In the genomic region with DNA sequence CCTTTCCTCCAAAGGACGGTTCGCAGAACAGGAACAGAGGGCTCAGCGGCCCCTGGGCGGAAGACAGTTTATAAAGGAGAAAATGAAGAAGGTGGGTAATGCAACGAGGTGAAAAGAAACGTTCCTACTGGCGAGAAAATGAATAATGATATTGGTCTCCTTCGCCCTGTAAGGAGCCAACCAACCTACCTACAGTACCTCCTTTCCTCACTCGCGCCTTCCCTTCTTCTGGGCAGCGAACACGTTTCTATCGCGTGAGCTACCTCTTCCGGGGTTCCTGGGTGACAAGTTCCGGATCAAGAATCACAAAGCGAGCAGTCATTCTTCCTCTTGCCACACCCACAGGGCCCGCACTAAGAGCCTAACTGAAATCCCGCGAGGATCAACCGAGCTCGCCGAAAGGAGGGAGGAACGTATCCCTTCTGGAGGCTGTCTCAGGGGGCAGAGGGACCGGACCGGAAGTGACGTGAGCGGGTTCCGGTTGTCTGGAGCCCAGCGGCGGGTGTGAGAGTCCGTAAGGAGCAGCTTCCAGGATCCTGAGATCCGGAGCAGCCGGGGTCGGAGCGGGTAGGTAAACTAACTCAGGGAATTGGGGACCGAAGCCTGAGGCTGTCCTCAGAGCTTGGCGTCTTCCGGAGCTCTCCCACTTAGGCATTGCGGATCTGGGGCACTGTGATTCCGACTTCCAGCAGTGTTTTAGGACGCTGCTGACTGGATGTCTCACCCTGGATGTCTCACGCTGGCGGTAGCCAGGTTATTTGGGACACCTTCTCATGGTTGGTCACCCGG, we compare ENCODE assay signal across 1 cellular context.
TF ChIP-seq lines count a peak whose summit lies in the region.

Gene PTRH2 (minus strand): TSS at position 249 of the 789 bp plus-strand sequence. CDS start 9,452 bp downstream, outside the sequence.
Gene VMP1 (plus strand): TSS at position 473 of the 789 bp plus-strand sequence. CDS start 23,793 bp downstream, outside the sequence.

TF ChIP-seq in HepG2, 621 proteins besides CTCF, POLR2A, EP300 and RAD21 (continued from another document and continues in another):
- TF ChIP-seq, protein P1, sequence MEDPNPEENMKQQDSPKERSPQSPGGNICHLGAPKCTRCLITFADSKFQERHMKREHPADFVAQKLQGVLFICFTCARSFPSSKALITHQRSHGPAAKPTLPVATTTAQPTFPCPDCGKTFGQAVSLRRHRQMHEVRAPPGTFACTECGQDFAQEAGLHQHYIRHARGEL (CRISPR knock-in tag; IDR thresholded peaks at IDR 0.05): 0 out of 2 replicates have a peak, but pooled peaks have one; percentile 18
- no peak for TF ChIP-seq SNRNP70 (IDR thresholded peaks at IDR 0.05; ENCODE audit: low read depth, low read length)
- no peak for TF ChIP-seq DBP (CRISPR knock-in tag; IDR thresholded peaks at IDR 0.05; ENCODE audit: not compliant biosample characterization)
- peak; percentile 81 for TF ChIP-seq ZFX (CRISPR knock-in tag; IDR thresholded peaks at IDR 0.05; ENCODE audit: low read depth)
- TF ChIP-seq, protein P2, sequence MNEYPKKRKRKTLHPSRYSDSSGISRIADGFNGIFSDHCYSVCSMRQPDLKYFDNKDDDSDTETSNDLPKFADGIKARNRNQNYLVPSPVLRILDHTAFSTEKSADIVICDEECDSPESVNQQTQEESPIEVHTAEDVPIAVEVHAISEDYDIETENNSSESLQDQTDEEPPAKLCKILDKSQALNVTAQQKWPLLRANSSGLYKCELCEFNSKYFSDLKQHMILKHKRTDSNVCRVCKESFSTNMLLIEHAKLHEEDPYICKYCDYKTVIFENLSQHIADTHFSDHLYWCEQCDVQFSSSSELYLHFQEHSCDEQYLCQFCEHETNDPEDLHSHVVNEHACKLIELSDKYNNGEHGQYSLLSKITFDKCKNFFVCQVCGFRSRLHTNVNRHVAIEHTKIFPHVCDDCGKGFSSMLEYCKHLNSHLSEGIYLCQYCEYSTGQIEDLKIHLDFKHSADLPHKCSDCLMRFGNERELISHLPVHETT (CRISPR knock-in tag; conservative IDR thresholded peaks at IDR 0.05): peak; percentile 86
- TF ChIP-seq KLF11 (CRISPR knock-in tag; IDR thresholded peaks at IDR 0.05): peak; percentile 93; the same call in 1 of the 2 replicates
- TF ChIP-seq ATF1 (CRISPR knock-in tag; IDR thresholded peaks at IDR 0.05): peak; percentile 97
- TF ChIP-seq AKAP8 (CRISPR knock-in tag; IDR thresholded peaks at IDR 0.05): no peak
- TF ChIP-seq KAT7 (CRISPR knock-in tag; IDR thresholded peaks at IDR 0.05; ENCODE audit: borderline replicate concordance): peak; percentile 23; the same call in 1 of the 2 replicates
- TF ChIP-seq ZFP36 (IDR thresholded peaks at IDR 0.05; ENCODE audit: borderline replicate concordance, low read depth, low read length, partially characterized antibody): no peak
- no peak for TF ChIP-seq RBM39 (IDR thresholded peaks at IDR 0.05; ENCODE audit: low read depth, low read length, poor library complexity, severe bottlenecking)
- TF ChIP-seq ZNF616 (CRISPR knock-in tag; IDR thresholded peaks at IDR 0.05; ENCODE audit: low read depth): peak; percentile 73
- peak; percentile 79 for TF ChIP-seq ZBTB20 (CRISPR knock-in tag; IDR thresholded peaks at IDR 0.05; ENCODE audit: borderline replicate concordance, low read depth)
- TF ChIP-seq SOX5 (CRISPR knock-in tag; IDR thresholded peaks at IDR 0.05; ENCODE audit: borderline replicate concordance): peak; percentile 82
- TF ChIP-seq ZHX1 (CRISPR knock-in tag; IDR thresholded peaks at IDR 0.05; ENCODE audit: low read depth): peak; percentile 77
- TF ChIP-seq TIGD3 (CRISPR knock-in tag; IDR thresholded peaks at IDR 0.05; ENCODE audit: borderline replicate concordance): 0 out of 2 replicates have a peak, but pooled peaks have one; percentile 51
- peak; percentile 88 for TF ChIP-seq RXRB (CRISPR knock-in tag; IDR thresholded peaks at IDR 0.05; ENCODE audit: borderline replicate concordance)
- TF ChIP-seq ELF3 (CRISPR knock-in tag; IDR thresholded peaks at IDR 0.05): peak; percentile 95
- TF ChIP-seq GTF2F1 (IDR thresholded peaks at IDR 0.05; ENCODE audit: low read length): 0 out of 2 replicates have a peak, but pooled peaks have one; percentile 75
- TF ChIP-seq ZNF460 (CRISPR knock-in tag; IDR thresholded peaks at IDR 0.05; ENCODE audit: borderline replicate concordance): no peak
- TF ChIP-seq CSRNP2 (CRISPR knock-in tag; conservative IDR thresholded peaks at IDR 0.05; ENCODE audit: low read depth): no peak
- TF ChIP-seq DNMT1 (CRISPR knock-in tag; IDR thresholded peaks at IDR 0.05): 0 out of 2 replicates have a peak, but pooled peaks have one; percentile 11
- TF ChIP-seq ZNF124 (CRISPR knock-in tag; IDR thresholded peaks at IDR 0.05): no peak; the same call in 1 of the 2 replicates
- no peak for TF ChIP-seq SP140L (CRISPR knock-in tag; IDR thresholded peaks at IDR 0.05; ENCODE audit: borderline replicate concordance)
- peak; percentile 57; the same call in 1 of the 2 replicates for TF ChIP-seq PBX2 (CRISPR knock-in tag; IDR thresholded peaks at IDR 0.05)
- TF ChIP-seq GTF3A (CRISPR knock-in tag; conservative IDR thresholded peaks at IDR 0.05): 0 out of 2 replicates have a peak, but pooled peaks have one; percentile 48
- TF ChIP-seq ZNF296 (CRISPR knock-in tag; conservative IDR thresholded peaks at IDR 0.05): no peak
- TF ChIP-seq ZFP1 (CRISPR knock-in tag; IDR thresholded peaks at IDR 0.05): peak; percentile 80; the same call in 1 of the 2 replicates
- peak; percentile 55; the same call in 1 of the 2 replicates for TF ChIP-seq JUND (CRISPR knock-in tag; IDR thresholded peaks at IDR 0.05)
- TF ChIP-seq MEF2D (CRISPR knock-in tag; IDR thresholded peaks at IDR 0.05): peak; percentile 92
- 0 out of 2 replicates have a peak, but pooled peaks have one; percentile 76 for TF ChIP-seq ZNF766 (CRISPR knock-in tag; IDR thresholded peaks at IDR 0.05; ENCODE audit: borderline replicate concordance)
- no peak for TF ChIP-seq ZNF772 (CRISPR knock-in tag; IDR thresholded peaks at IDR 0.05)
- TF ChIP-seq SMYD3 (CRISPR knock-in tag; IDR thresholded peaks at IDR 0.05): no peak
- TF ChIP-seq, protein P3, sequence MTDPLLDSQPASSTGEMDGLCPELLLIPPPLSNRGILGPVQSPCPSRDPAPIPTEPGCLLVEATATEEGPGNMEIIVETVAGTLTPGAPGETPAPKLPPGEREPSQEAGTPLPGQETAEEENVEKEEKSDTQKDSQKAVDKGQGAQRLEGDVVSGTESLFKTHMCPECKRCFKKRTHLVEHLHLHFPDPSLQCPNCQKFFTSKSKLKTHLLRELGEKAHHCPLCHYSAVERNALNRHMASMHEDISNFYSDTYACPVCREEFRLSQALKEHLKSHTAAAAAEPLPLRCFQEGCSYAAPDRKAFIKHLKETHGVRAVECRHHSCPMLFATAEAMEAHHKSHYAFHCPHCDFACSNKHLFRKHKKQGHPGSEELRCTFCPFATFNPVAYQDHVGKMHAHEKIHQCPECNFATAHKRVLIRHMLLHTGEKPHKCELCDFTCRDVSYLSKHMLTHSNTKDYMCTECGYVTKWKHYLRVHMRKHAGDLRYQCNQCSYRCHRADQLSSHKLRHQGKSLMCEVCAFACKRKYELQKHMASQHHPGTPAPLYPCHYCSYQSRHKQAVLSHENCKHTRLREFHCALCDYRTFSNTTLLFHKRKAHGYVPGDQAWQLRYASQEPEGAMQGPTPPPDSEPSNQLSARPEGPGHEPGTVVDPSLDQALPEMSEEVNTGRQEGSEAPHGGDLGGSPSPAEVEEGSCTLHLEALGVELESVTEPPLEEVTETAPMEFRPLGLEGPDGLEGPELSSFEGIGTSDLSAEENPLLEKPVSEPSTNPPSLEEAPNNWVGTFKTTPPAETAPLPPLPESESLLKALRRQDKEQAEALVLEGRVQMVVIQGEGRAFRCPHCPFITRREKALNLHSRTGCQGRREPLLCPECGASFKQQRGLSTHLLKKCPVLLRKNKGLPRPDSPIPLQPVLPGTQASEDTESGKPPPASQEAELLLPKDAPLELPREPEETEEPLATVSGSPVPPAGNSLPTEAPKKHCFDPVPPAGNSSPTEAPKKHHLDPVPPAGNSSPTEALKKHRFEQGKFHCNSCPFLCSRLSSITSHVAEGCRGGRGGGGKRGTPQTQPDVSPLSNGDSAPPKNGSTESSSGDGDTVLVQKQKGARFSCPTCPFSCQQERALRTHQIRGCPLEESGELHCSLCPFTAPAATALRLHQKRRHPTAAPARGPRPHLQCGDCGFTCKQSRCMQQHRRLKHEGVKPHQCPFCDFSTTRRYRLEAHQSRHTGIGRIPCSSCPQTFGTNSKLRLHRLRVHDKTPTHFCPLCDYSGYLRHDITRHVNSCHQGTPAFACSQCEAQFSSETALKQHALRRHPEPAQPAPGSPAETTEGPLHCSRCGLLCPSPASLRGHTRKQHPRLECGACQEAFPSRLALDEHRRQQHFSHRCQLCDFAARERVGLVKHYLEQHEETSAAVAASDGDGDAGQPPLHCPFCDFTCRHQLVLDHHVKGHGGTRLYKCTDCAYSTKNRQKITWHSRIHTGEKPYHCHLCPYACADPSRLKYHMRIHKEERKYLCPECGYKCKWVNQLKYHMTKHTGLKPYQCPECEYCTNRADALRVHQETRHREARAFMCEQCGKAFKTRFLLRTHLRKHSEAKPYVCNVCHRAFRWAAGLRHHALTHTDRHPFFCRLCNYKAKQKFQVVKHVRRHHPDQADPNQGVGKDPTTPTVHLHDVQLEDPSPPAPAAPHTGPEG (CRISPR knock-in tag; IDR thresholded peaks at IDR 0.05): peak; percentile 46; the same call in 1 of the 2 replicates
- peak; percentile 91 for TF ChIP-seq HBP1 (CRISPR knock-in tag; IDR thresholded peaks at IDR 0.05; ENCODE audit: low read depth)
- no peak for TF ChIP-seq CHD4 (IDR thresholded peaks at IDR 0.05; ENCODE audit: borderline replicate concordance, low read length)
- TF ChIP-seq ZNF33B (CRISPR knock-in tag; IDR thresholded peaks at IDR 0.05): peak; percentile 77; the same call in 1 of the 2 replicates
